Comparison of ENCODE assay signal across 17 cellular contexts in the genomic region with DNA sequence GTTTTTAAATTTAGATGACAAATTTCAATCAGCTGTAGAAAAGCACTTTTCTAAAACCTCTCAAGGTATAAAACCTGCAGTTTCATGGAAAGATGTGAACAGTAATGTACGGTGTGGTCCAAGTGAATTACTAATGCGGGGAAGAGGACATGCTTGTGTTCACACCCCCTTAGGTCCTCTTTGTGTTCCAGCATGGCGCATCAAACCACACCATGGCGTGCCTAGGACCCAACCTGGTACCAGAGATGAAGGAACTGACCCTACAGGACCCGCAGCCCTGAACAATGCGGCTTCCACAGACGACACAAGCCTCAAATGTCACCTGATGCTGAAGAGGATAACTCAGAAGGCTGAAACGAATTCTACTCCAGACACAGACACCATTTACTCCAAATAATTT.
DNase-seq lines count a peak whose midpoint lies in the region; ATAC-seq and TF ChIP-seq lines count a peak whose summit lies in the region.
"Had no signal": no experiment of that assay in that cellular context is flagged by ENCODE, and none has a peak within 500 bp of the region (broad histone marks: within the 10 kb centered on the region; RNA-seq: fewer than 3 reads in every experiment).

No MANE protein-coding gene starts in this region.

- no peaks in the 10 kb centered on the region for H3K9me3 ChIP-seq in HEK293 (ENCODE audit: control insufficient read depth, insufficient read depth, low read depth, low read length)
- H3K9me3 ChIP-seq in SJSA1 (replicated peaks): no peaks in the 10 kb centered on the region
- no peaks in the 10 kb centered on the region for H3K9me3 ChIP-seq in hepatocyte (ENCODE audit: low read depth)
- no peaks in the 10 kb centered on the region for H3K9me3 ChIP-seq in thoracic aorta

- H3K36me3 ChIP-seq in HEK293 (ENCODE audit: control insufficient read depth in 2 of 2, insufficient read depth in 1 of 2, low read length in 2 of 2): no peaks in the 10 kb centered on the region
- H3K36me3 ChIP-seq in SJSA1: no peaks in the 10 kb centered on the region
- H3K36me3 ChIP-seq in hepatocyte (replicated peaks; ENCODE audit: insufficient read depth, low read depth): no peaks in the 10 kb centered on the region
- H3K36me3 ChIP-seq in thoracic aorta: no peaks in the 10 kb centered on the region

- H3K4me1 ChIP-seq in HEK293 (ENCODE audit: control insufficient read depth, insufficient read depth, low read length) (peaks cover 4% of the 10 kb centered on the region; the same call in 1 of the 2 replicates), SJSA1 (replicated peaks) (peaks cover 32% of the 10 kb centered on the region), hepatocyte (ENCODE audit: insufficient read depth) (peaks cover 35% of the 10 kb centered on the region), thoracic aorta (ENCODE audit: control insufficient read depth in 1 of 2, low read depth in 2 of 2) (peaks cover 30 to 39% of the 10 kb centered on the region in 2 donors)

- H3K4me3 ChIP-seq in HEK293 (ENCODE audit: low read depth, low read length): no peak overlapping the region
- H3K4me3 ChIP-seq in SJSA1: no peak overlapping the region
- no peak overlapping the region for H3K4me3 ChIP-seq in hepatocyte
- no peak overlapping the region for H3K4me3 ChIP-seq in thoracic aorta
- H3K4me3 ChIP-seq: GM12878, GM23338 had no signal

- H3K9me2 ChIP-seq in hepatocyte (replicated peaks; ENCODE audit: insufficient read depth): no peaks in the 10 kb centered on the region

- H3K79me2 ChIP-seq in hepatocyte: no peaks in the 10 kb centered on the region

- 98% methylated on average over 8 of the region's 8 CpGs for WGBS in hepatocyte (ENCODE audit: low lambda C conversion rate, missing lambda C conversion rate)

- ATAC-seq in thoracic aorta (ENCODE audit: insufficient number of reproducible peaks, low FRiP score, low read depth) (no peak), GM21717 (IDR thresholded peaks at IDR 0.05; ENCODE audit: unreplicated experiment) (no peak)
- ATAC-seq: GM12878, GM23338 had no signal

- H3K27me3 ChIP-seq in SJSA1 (replicated peaks) (no peaks in the 10 kb centered on the region), hepatocyte (no peaks in the 10 kb centered on the region), thoracic aorta (replicated peaks; ENCODE audit: insufficient read depth) (no peaks in the 10 kb centered on the region)

- no peak overlapping the region for H3K27ac ChIP-seq in HEK293 (ENCODE audit: extremely low read depth, low read depth, low read length)
- H3K27ac ChIP-seq in SJSA1: peak overlapping the region; percentile 90
- peak overlapping the region; percentile 82 for H3K27ac ChIP-seq in hepatocyte
- peak overlapping the region; percentile 82 to 95 for H3K27ac ChIP-seq in thoracic aorta

- DNase-seq in SJSA1 (ENCODE audit: low read depth in 1 of 2, low spot score in 2 of 2) (no peak), hepatocyte (ENCODE audit: low spot score) (no peak), thoracic aorta (ENCODE audit: low spot score) (no peak), AG20443 (ENCODE audit: low spot score) (no peak), amygdala (lab: John Stamatoyannopoulos, UW) (no peak)
- DNase-seq in activated CD8-positive, alpha-beta memory T cell treated with anti-CD3 and anti-CD28 coated beads, Interleukin-2, amount 50 U/mL, for 48 hours: no peak
- DNase-seq: 8988T; ACHN; C1 segment of cervical spinal cord; Calu3; CD4-positive, alpha-beta T cell; DMS 273 treated with DMSO at 0.1 percent for 48 hours; H9 had no signal

- CTCF ChIA-PET in HEK293 (lab: Yijun Ruan, JAX): no interaction called here

- H2AFZ ChIP-seq in hepatocyte: no peak overlapping the region
- H2AFZ ChIP-seq: GM23338 had no signal

- POLR2A ChIA-PET in HEK293 (lab: Yijun Ruan, JAX): no interaction called here

- no peaks in the 10 kb centered on the region for H4K20me1 ChIP-seq in hepatocyte (ENCODE audit: insufficient read depth, poor library complexity, severe bottlenecking)

- H3K4me2 ChIP-seq in hepatocyte: no peak overlapping the region
- H3K4me2 ChIP-seq: GM23338 had no signal

- TF ChIP-seq CTCF in HEK293 (tag by site-specific recombination; IDR thresholded peaks at IDR 0.05) (no peak), hepatocyte (IDR thresholded peaks at IDR 0.05; ENCODE audit: poor library complexity) (no peak), thoracic aorta (IDR thresholded peaks at IDR 0.05) (no peak)

TF ChIP-seq in HEK293, 187 proteins besides CTCF, POLR2A, EP300 and RAD21:
- TF ChIP-seq ZNF701 (tag by site-specific recombination; IDR thresholded peaks at IDR 0.05) (peak; percentile 54; the same call in 1 of the 2 replicates), ZNF350 (tag by site-specific recombination; IDR thresholded peaks at IDR 0.05) (no peak), ZNF621 (tag by site-specific recombination; IDR thresholded peaks at IDR 0.05) (no peak), ZNF248 (tag by site-specific recombination; IDR thresholded peaks at IDR 0.05) (no peak)
